ENCODE assay signal across 11 cellular contexts in genomic region chr5:150641006-150641570, GRCh38. TPM values are rescaled to one million over a fixed set of nuclear protein-coding genes. Genes with fewer than 3 reads are reported as not detected.
A peak's percentile ranks its signal among the peaks of the same experiment; 100 is the strongest.
DNase-seq lines count a peak whose midpoint lies in the region; ATAC-seq and TF ChIP-seq lines count a peak whose summit lies in the region.
"Had no signal": no experiment of that assay in that cellular context is flagged by ENCODE, and none has a peak within 500 bp of the region (broad histone marks: within the 10 kb centered on the region; RNA-seq: fewer than 3 reads in every experiment).

No MANE protein-coding gene starts in this region.

- H3K9me3 ChIP-seq in HUES64 (ENCODE audit: insufficient read depth, low read depth, low read length) (no peaks in the 10 kb centered on the region), right lobe of liver (no peaks in the 10 kb centered on the region), thoracic aorta (no peaks in the 10 kb centered on the region)

- ATAC-seq in right lobe of liver (peak; percentile 13 to 54 (median 16)), thoracic aorta (ENCODE audit: insufficient number of reproducible peaks, low FRiP score, low read depth) (peak; percentile 32), HG03565 (IDR thresholded peaks at IDR 0.05; ENCODE audit: unreplicated experiment) (no peak)
- ATAC-seq: GM12878; naive thymus-derived CD4-positive, alpha-beta T cell had no signal

- intact Hi-C loops in right lobe of liver (cut with DNase I) = loop anchor here in 1 of 2 donors (10.0 kb wide), 1 partner anchor 54 kb away; no protein-coding TSS in a partner anchor

- H3K9me3 Mint-ChIP-seq in immature natural killer cell = no peaks in the 10 kb centered on the region
- H3K9me3 Mint-ChIP-seq: activated T-helper 2 cell treated with anti-CD3 and anti-CD28 coated beads, Interferon-gamma antibody, Interleukin-2, Interleukin-4, amounts not matched to agents 10 μg/mL and 5 μg/mL and 100 μg/mL, durations not matched to agents 14 hours and 24 hours and 36 hours had no signal

- no peaks in the 10 kb centered on the region for H3K4me1 Mint-ChIP-seq in immature natural killer cell

- H3K4me3 ChIP-seq in HUES64 (ENCODE audit: low read length) (no peak overlapping the region), right lobe of liver (peak overlapping the region; percentile 51 to 83 (median 63)), thoracic aorta (peak overlapping the region; percentile 49)
- H3K4me3 ChIP-seq: GM12878 had no signal

- H3K9ac ChIP-seq in HUES64 (ENCODE audit: low read depth, low read length) = no peak overlapping the region

- no peak for TF ChIP-seq POLR2A in right lobe of liver (IDR thresholded peaks at IDR 0.05)

- H3K36me3 ChIP-seq in HUES64 (ENCODE audit: insufficient read depth, low read length) (no peaks in the 10 kb centered on the region), right lobe of liver (no peaks in the 10 kb centered on the region), thoracic aorta (no peaks in the 10 kb centered on the region)

- H3K4me3 Mint-ChIP-seq in immature natural killer cell = no peak overlapping the region
- H3K4me3 Mint-ChIP-seq: naive thymus-derived CD4-positive, alpha-beta T cell had no signal

- H3K27ac Mint-ChIP-seq in immature natural killer cell = no peak overlapping the region
- H3K27ac Mint-ChIP-seq: activated T-helper 2 cell treated with anti-CD3 and anti-CD28 coated beads, Interferon-gamma antibody, Interleukin-2, Interleukin-4, amounts not matched to agents 10 μg/mL and 5 μg/mL and 100 μg/mL, durations not matched to agents 14 hours and 24 hours and 36 hours had no signal

- WGBS in HUES64 = 60% methylated on average over 9 of the region's 9 CpGs
- WGBS in right lobe of liver (ENCODE audit: insufficient coverage, low coverage, low lambda C conversion rate, missing lambda C conversion rate) = 5% methylated on average over 5 of the region's 9 CpGs

- TF ChIP-seq CTCF in right lobe of liver (IDR thresholded peaks at IDR 0.05) (no peak), thoracic aorta (IDR thresholded peaks at IDR 0.05) (no peak)

- peak; percentile 97 for DNase-seq in dermis blood vessel endothelial cell
- DNase-seq in right lobe of liver = peak; percentile 56 to 76 (median 75)
- peak; percentile 55 for DNase-seq in thoracic aorta (ENCODE audit: low spot score)
- no peak for DNase-seq in cortex of kidney (lab: John Stamatoyannopoulos, UW)
- no peak for DNase-seq in NCI-H1694 treated with DMSO at 0.1 percent for 48 hours (lab: John Stamatoyannopoulos, UW)
- DNase-seq in immature natural killer cell = no peak
- DNase-seq: naive thymus-derived CD4-positive, alpha-beta T cell had no signal

- H3K27me3 ChIP-seq in HUES64 (ENCODE audit: insufficient read depth, low read length) (no peaks in the 10 kb centered on the region), right lobe of liver (no peaks in the 10 kb centered on the region), thoracic aorta (replicated peaks; ENCODE audit: insufficient read depth) (no peaks in the 10 kb centered on the region)

- H3K36me3 Mint-ChIP-seq in immature natural killer cell = no peaks in the 10 kb centered on the region
- H3K36me3 Mint-ChIP-seq: naive thymus-derived CD4-positive, alpha-beta T cell had no signal

- peaks cover 0 to 6% (median 5%) of the 10 kb centered on the region in 3 donors for H3K27me3 Mint-ChIP-seq in immature natural killer cell (ENCODE audit: low read depth in 3 of 3)

- H3K4me1 ChIP-seq in HUES64 (ENCODE audit: insufficient read depth, low read length) = peaks cover 27% of the 10 kb centered on the region
- H3K4me1 ChIP-seq in right lobe of liver = peaks cover 0 to 82% (median 42%) of the 10 kb centered on the region in 4 donors
- H3K4me1 ChIP-seq in thoracic aorta (ENCODE audit: control insufficient read depth in 1 of 2, low read depth in 2 of 2) = peaks cover 87 to 98% of the 10 kb centered on the region in 2 donors

- H3K27ac ChIP-seq in HUES64 (ENCODE audit: low read depth, low read length) = peak overlapping the region; percentile 47; the same call in 1 of the 2 replicates
- H3K27ac ChIP-seq in right lobe of liver = peak overlapping the region; percentile 68 to 91 (median 91)
- H3K27ac ChIP-seq in thoracic aorta = peak overlapping the region; percentile 94 to 98

RNA-seq across cellular contexts. Expression of gene SYNPO, which starts 0.6 kb away (rescaled TPM):
- polyA plus RNA-seq in HUES64 (2013, experiment 1 of 2) = 1.1 TPM
- 2.7 TPM for polyA plus RNA-seq in HUES64 (2013, experiment 2 of 2)
- total RNA-seq in dermis blood vessel endothelial cell (14.6 and 19.1 TPM in 2 replicates), right lobe of liver (10 to 100 TPM; 23.4 to 51.8 (median 35.6) TPM), thoracic aorta (100 to 1,000 TPM; 191 to 226 TPM)
- not detected for polyA plus RNA-seq in immature natural killer cell
- polyA plus RNA-seq: naive thymus-derived CD4-positive, alpha-beta T cell had no signal

RNA-seq across cellular contexts. Expression of gene MYOZ3, which starts 20.0 kb away (rescaled TPM):
- 11.3 TPM for polyA plus RNA-seq in HUES64 (2013, experiment 1 of 2)
- 11.5 TPM for polyA plus RNA-seq in HUES64 (2013, experiment 2 of 2)
- total RNA-seq in dermis blood vessel endothelial cell (0.17 and 0.37 TPM in 2 replicates), right lobe of liver (under 1 TPM in 3 of 6 experiments, not detected in 3; 0.09 to 0.25 (median 0.12) TPM), thoracic aorta (1 to 10 TPM in 1 of 2 donors, under 1 TPM in 1; 0.81 to 2.8 TPM)
- polyA plus RNA-seq in immature natural killer cell = not detected
- total RNA-seq: naive thymus-derived CD4-positive, alpha-beta T cell had no signal

RNA-seq across cellular contexts. Expression of gene RBM22, which starts 59.8 kb away (rescaled TPM):
- polyA plus RNA-seq in HUES64 (2013, experiment 1 of 2) = 36.5 TPM
- 35.6 TPM for polyA plus RNA-seq in HUES64 (2013, experiment 2 of 2)
- total RNA-seq in dermis blood vessel endothelial cell (31.3 and 35.9 TPM in 2 replicates), right lobe of liver (10 to 100 TPM; 12.3 to 19.4 (median 17.7) TPM), thoracic aorta (10 to 100 TPM; 37.8 to 46.5 TPM)
- polyA plus RNA-seq in immature natural killer cell = 10 to 100 TPM; 52.9 to 73.3 (median 62.9) TPM

Comparison
In these comparisons a context has a peak if more than half of its experiments do, and no peak if none do; other contexts are left out.
1. DNase-seq: peak in dermis blood vessel endothelial cell (single experiment), right lobe of liver (3 of 3) and thoracic aorta (single experiment); none in cortex of kidney (single experiment), NCI-H1694 treated with DMSO at 0.1 percent for 48 hours (single experiment) and immature natural killer cell (0 of 3).
2. Peak in every context shown above with its lines, with median percentiles within 50 percentile points of each other: H3K27ac ChIP-seq.